Comparison of ENCODE assay signal across 8 cellular contexts in the genomic region with DNA sequence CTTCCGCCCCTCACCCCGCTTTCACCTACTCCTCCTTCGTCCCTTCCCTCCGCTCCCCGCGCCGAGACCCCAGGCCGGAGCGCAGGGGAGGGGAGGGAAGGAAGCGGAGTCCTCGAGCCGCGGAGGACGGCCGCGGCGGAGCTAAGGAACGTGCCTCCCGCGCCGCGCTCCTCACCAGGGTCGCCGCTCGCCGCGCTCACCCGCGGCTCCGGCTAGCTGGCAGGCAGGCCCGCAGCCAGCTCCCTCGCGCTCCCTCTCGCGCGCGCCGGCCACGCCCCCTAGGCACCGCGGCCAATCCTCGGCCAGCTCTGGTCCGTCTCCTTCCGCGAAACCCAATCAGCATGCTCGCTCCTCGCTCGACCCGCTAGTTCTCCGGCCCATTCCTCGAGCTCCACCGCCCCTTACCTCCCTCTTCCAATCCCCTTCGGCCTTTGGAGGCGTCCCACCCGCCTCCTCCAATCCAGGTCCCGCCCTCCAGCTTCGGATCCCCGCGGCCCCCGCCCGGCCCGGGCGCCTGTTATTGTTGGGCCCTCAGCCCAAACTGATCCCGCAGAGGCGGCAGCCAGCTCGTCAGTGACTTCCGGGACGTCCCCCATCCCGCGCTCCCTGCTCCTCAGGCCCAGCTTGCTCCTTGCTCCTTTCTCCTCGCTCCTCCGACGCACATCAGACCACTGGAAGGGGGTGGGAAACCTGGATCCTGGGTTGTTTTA. TPM values are rescaled to one million over a fixed set of nuclear protein-coding genes. Genes with fewer than 3 reads are reported as not detected.
DNase-seq lines count a peak whose midpoint lies in the region; ATAC-seq, FAIRE-seq and TF ChIP-seq lines count a peak whose summit lies in the region.

DCBLD2 (minus strand) TSS at position 231 of the 710 bp plus-strand sequence. CDS start 369 bp downstream, outside the sequence.

- H3K9me1 ChIP-seq in endothelial cell of umbilical vein (replicated peaks; ENCODE audit: control insufficient read depth, extremely low read depth, insufficient read depth, low read length), result no peaks in the 10 kb centered on the region

- POLR2A ChIA-PET in Caco-2 (lab: Charles Lee), result interaction anchor here (0.6 to 1.1 kb wide), 10 partner anchors 9 to 916 kb away, joined by 3 to 7 read pairs (median 3); partner anchors contain the start of genes CLDND1 and CMSS1
- POLR2A ChIA-PET in endothelial cell of umbilical vein (lab: Charles Lee), result interaction anchor here (0.6 to 1.6 kb wide), 11 partner anchors 8 to 210 kb away, joined by 3 to 9 read pairs (median 5); no protein-coding TSS in a partner anchor

- H3K27me3 ChIP-seq in Caco-2 (replicated peaks; ENCODE audit: control insufficient read depth, insufficient read depth, low read length), result no peaks in the 10 kb centered on the region
- no peaks in the 10 kb centered on the region for H3K27me3 ChIP-seq in OCI-LY3 (ENCODE audit: low read depth, low read length)
- H3K27me3 ChIP-seq in endothelial cell of umbilical vein (ENCODE audit: control insufficient read depth in 2 of 2, insufficient read depth in 2 of 2, low read length in 2 of 2), result no peaks in the 10 kb centered on the region

- H3K9ac ChIP-seq in OCI-LY3 (ENCODE audit: low read length) (peak within 1 kb of the TSS; percentile 73), endothelial cell of umbilical vein (replicated peaks; ENCODE audit: extremely low read depth, insufficient read depth, low read length) (peak within 1 kb of the TSS; percentile 95)

- no peaks in the 10 kb centered on the region for H3K36me3 ChIP-seq in Caco-2 (ENCODE audit: control insufficient read depth, insufficient read depth, low read length)
- no peaks in the 10 kb centered on the region for H3K36me3 ChIP-seq in OCI-LY3 (replicated peaks; ENCODE audit: low read depth, low read length)
- H3K36me3 ChIP-seq in endothelial cell of umbilical vein (ENCODE audit: control insufficient read depth in 2 of 2, extremely low read depth in 1 of 2, insufficient read depth in 2 of 2, low read length in 2 of 2), result no peaks in the 10 kb centered on the region

- intact Hi-C loops in Caco-2 (cut with micrococcal nuclease; ENCODE audit: unreplicated experiment) (loop anchor here (1.0 to 5.0 kb wide), 4 partner anchors 74 to 309 kb away; partner anchors contain the start of gene CPOX), endothelial cell of umbilical vein (cut with micrococcal nuclease) (loop anchor here (1.0 to 10.0 kb wide), 6 partner anchors 21 to 307 kb away; partner anchors contain the start of gene CPOX)

- H2AFZ ChIP-seq in OCI-LY3 (ENCODE audit: low read depth, low read length) (peak within 1 kb of the TSS; percentile 85), endothelial cell of umbilical vein (ENCODE audit: low read depth, low read length) (peak within 1 kb of the TSS; percentile 83)

- ATAC-seq in GM21390 (IDR thresholded peaks at IDR 0.05; ENCODE audit: unreplicated experiment), result peak; percentile 97

- H3K4me1 Mint-ChIP-seq in Caco-2 (ENCODE audit: low read depth, unreplicated experiment) (peaks cover 13% of the 10 kb centered on the region), mesothelial cell of epicardium (peaks cover 30% of the 10 kb centered on the region)

- DNase-seq in Caco-2 (peak; percentile 98 to 99), HUDEP-2 (lab: John Stamatoyannopoulos, UW; ENCODE audit: unreplicated experiment in 76 of 76) (peak in 75 of 76 experiments; percentile 39 to 99 (median 96)), activated T-cell treated with anti-CD3 and anti-CD28 coated beads for 4 hours (peak; percentile 82), endothelial cell of umbilical vein (ENCODE audit: low read depth, low spot score) (peak; percentile 99), mesothelial cell of epicardium (ENCODE audit: low spot score in 2 of 2, unreplicated experiment in 2 of 2) (peak; percentile 95 to 98)
- peak; percentile 78 for DNase-seq in stimulated activated CD8-positive, alpha-beta memory T cell treated with anti-CD3 and anti-CD28 coated beads, Interleukin-15, amount 100 ng/mL, for 4 hours (ENCODE audit: low read depth in 2 of 2)

- TF ChIP-seq CTCF in Caco-2 (IDR thresholded peaks at IDR 0.05; ENCODE audit: insufficient read depth in 1 of 2, low read depth in 1 of 2, low read length in 1 of 2, severe bottlenecking in 1 of 2, unreplicated experiment in 1 of 2), result no peak
- TF ChIP-seq CTCF in OCI-LY3 (IDR thresholded peaks at IDR 0.05; ENCODE audit: low read depth, low read length), result no peak
- no peak for TF ChIP-seq CTCF in endothelial cell of umbilical vein (IDR thresholded peaks at IDR 0.05; ENCODE audit: extremely low read depth in 1 of 2, insufficient read depth in 1 of 2, low read depth in 1 of 2, low read length in 2 of 2)
- TF ChIP-seq CTCF in mesothelial cell of epicardium (IDR thresholded peaks at IDR 0.05; ENCODE audit: unreplicated experiment), result no peak

- dilution Hi-C loops in endothelial cell of umbilical vein (cut with MboI; ENCODE audit: extremely low pct_ligation_motif_present, low sequenced_read_pairs), result no loop called here

- H4K20me1 ChIP-seq in OCI-LY3 (ENCODE audit: insufficient read depth, low read length) (no peaks in the 10 kb centered on the region), endothelial cell of umbilical vein (replicated peaks; ENCODE audit: control insufficient read depth, extremely low read depth, insufficient read depth, low read length) (no peaks in the 10 kb centered on the region)

- no TSS peak for BruUV-seq in Caco-2 (replicated peaks; lab: Mats Ljungman, UMichigan)
- BruUV-seq in endothelial cell of umbilical vein (replicated peaks; lab: Mats Ljungman, UMichigan), result no TSS peak

- peak within 1 kb of the TSS; percentile 81 for H3K27ac Mint-ChIP-seq in Caco-2 (ENCODE audit: unreplicated experiment)
- H3K27ac Mint-ChIP-seq in mesothelial cell of epicardium, result peak within 1 kb of the TSS; percentile 93

- peaks cover 17% of the 10 kb centered on the region for H3K4me1 ChIP-seq in Caco-2
- peaks cover 11% of the 10 kb centered on the region; the same call in 1 of the 2 replicates for H3K4me1 ChIP-seq in OCI-LY3 (ENCODE audit: low read length)
- peaks cover 41% of the 10 kb centered on the region for H3K4me1 ChIP-seq in endothelial cell of umbilical vein (ENCODE audit: control insufficient read depth, extremely low read depth, insufficient read depth, low read length)

- H3K9me3 Mint-ChIP-seq in Caco-2 (ENCODE audit: unreplicated experiment), result no peaks in the 10 kb centered on the region
- no peaks in the 10 kb centered on the region for H3K9me3 Mint-ChIP-seq in mesothelial cell of epicardium

- H3K9me3 ChIP-seq in Caco-2 (no peaks in the 10 kb centered on the region), OCI-LY3 (ENCODE audit: insufficient read depth, low read length) (no peaks in the 10 kb centered on the region), endothelial cell of umbilical vein (replicated peaks; ENCODE audit: control insufficient read depth, insufficient read depth, low read length) (no peaks in the 10 kb centered on the region)

- H3K27me3 Mint-ChIP-seq in Caco-2 (ENCODE audit: insufficient read depth, unreplicated experiment) (no peaks in the 10 kb centered on the region), mesothelial cell of epicardium (ENCODE audit: low read depth) (no peaks in the 10 kb centered on the region)

- peak; percentile 95 for FAIRE-seq in endothelial cell of umbilical vein (lab: Jason Lieb, UNC)

- H3K36me3 Mint-ChIP-seq in Caco-2 (ENCODE audit: insufficient read depth, unreplicated experiment), result peaks cover 6% of the 10 kb centered on the region
- no peaks in the 10 kb centered on the region for H3K36me3 Mint-ChIP-seq in mesothelial cell of epicardium

- peak; percentile 97 for TF ChIP-seq POLR2A in endothelial cell of umbilical vein (IDR thresholded peaks at IDR 0.05; ENCODE audit: low read depth, low read length)

- CTCF ChIA-PET in Caco-2 (lab: Charles Lee) (interaction anchor here (0.6 to 1.6 kb wide), 7 partner anchors 13 to 122 kb away, joined by 4 to 14 read pairs (median 4); no protein-coding TSS in a partner anchor), endothelial cell of umbilical vein (lab: Charles Lee) (interaction anchor here (0.7 to 2.8 kb wide), 20 partner anchors 9 to 308 kb away, joined by 3 to 32 read pairs (median 3); partner anchors contain the start of gene CPOX)

- peak within 1 kb of the TSS; percentile 96 for H3K4me3 Mint-ChIP-seq in Caco-2 (ENCODE audit: unreplicated experiment)
- H3K4me3 Mint-ChIP-seq in mesothelial cell of epicardium, result peak within 1 kb of the TSS; percentile 97

- H3K4me2 ChIP-seq in OCI-LY3 (ENCODE audit: low read length), result peak within 1 kb of the TSS; percentile 80
- peak within 1 kb of the TSS; percentile 80 for H3K4me2 ChIP-seq in endothelial cell of umbilical vein (ENCODE audit: insufficient read depth, low read length)

- peak within 1 kb of the TSS; percentile 91 for H3K4me3 ChIP-seq in Caco-2 (ENCODE audit: low read depth, low read length)
- peak within 1 kb of the TSS; percentile 86 for H3K4me3 ChIP-seq in OCI-LY3 (ENCODE audit: low read length)
- peak within 1 kb of the TSS; percentile 77 to 93 (median 92) for H3K4me3 ChIP-seq in endothelial cell of umbilical vein (replicated peaks in 1 of 3; ENCODE audit: insufficient read depth in 1 of 3, low read depth in 1 of 3, low read length in 3 of 3)

- no peaks in the 10 kb centered on the region; the same call in 1 of the 2 replicates for H3K79me2 ChIP-seq in OCI-LY3 (ENCODE audit: low read length)
- peaks cover 47% of the 10 kb centered on the region for H3K79me2 ChIP-seq in endothelial cell of umbilical vein (ENCODE audit: control insufficient read depth, insufficient read depth, low read length)

- peak within 1 kb of the TSS; percentile 35; the same call in 1 of the 2 replicates for H3K27ac ChIP-seq in OCI-LY3 (ENCODE audit: low read length)
- peak within 1 kb of the TSS; percentile 88 for H3K27ac ChIP-seq in endothelial cell of umbilical vein (ENCODE audit: insufficient read depth, low read depth, low read length)

TF ChIP-seq in endothelial cell of umbilical vein, 7 proteins besides CTCF, POLR2A, EP300 and RAD21:
- TF ChIP-seq POLR2AphosphoS5 (IDR thresholded peaks at IDR 0.05; ENCODE audit: insufficient read depth, low read depth, low read length) (peak; percentile 97), GATA2 (IDR thresholded peaks at IDR 0.05; ENCODE audit: insufficient read depth, insufficient read length, low read depth, low read length) (no peak)

RNA-seq across cellular contexts. Expression of gene DCBLD2, which starts in this region (rescaled TPM):
- total RNA-seq in Caco-2 (2022) (53.0 and 58.5 TPM in 2 replicates), endothelial cell of umbilical vein (62.6 and 77.3 TPM in 2 replicates), mesothelial cell of epicardium (53.0 to 57.9 TPM (median 56.5 TPM) in 3 replicates)
- polyA plus RNA-seq in endothelial cell of umbilical vein, result 27.7 and 28.7 TPM in 2 replicates
- 25.0 and 29.4 TPM in 2 replicates for polyA plus RNA-seq in endothelial cell of umbilical vein (2011; cell fraction: cytosol; rRNA removed)
- 80.8 and 86.7 TPM in 2 replicates for polyA plus RNA-seq in endothelial cell of umbilical vein (2011; cell fraction: nucleus; rRNA removed)
- 39.7 and 81.7 TPM in 2 replicates for polyA plus RNA-seq in endothelial cell of umbilical vein (2012)
- 114 and 128 TPM in 2 replicates for polyA minus RNA-seq in endothelial cell of umbilical vein
- 12.7 TPM for polyA minus RNA-seq in endothelial cell of umbilical vein (2011; cell fraction: cytosol; rRNA and poly(A)+ RNA removed)
- polyA minus RNA-seq in endothelial cell of umbilical vein (2011; cell fraction: nucleus; rRNA and poly(A)+ RNA removed), result 142 and 205 TPM in 2 replicates

Comparison
In these comparisons a context has a peak if more than half of its experiments do, and no peak if none do; other contexts are left out.
1. Peak in every context shown above with its lines: DNase-seq, ATAC-seq, H3K4me3 ChIP-seq and H3K27ac ChIP-seq.